Comparison of ENCODE assay signal across 8 cellular contexts in the genomic region with DNA sequence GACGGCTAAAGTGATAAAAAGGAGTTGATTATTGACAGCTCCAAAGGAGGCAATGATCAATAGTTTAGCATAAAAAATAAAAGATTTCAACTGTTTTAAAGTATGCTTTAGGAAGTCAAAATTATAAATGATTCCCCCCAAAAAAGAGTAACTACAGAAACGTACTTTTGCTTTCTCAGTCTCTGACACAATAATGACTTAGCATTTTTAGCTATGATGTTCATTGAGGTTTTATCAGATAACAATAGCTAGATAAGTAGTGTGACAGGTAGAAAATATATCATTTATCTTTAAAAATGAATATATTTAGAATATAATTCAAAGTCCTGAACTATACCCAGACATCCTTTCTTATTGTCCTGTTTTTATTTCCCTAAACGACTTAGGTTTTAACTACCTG.
"Had no signal": no experiment of that assay in that cellular context is flagged by ENCODE, and none has a peak within 500 bp of the region (broad histone marks: within the 10 kb centered on the region; RNA-seq: fewer than 3 reads in every experiment).

No MANE protein-coding gene starts in this region.

- DNase-seq: GDM1, GF-D8 had no signal

- FAIRE-seq: G401.6, GM12878, GM12891, GM12892, GM18507, GM19239 had no signal

- ATAC-seq: GM12878 had no signal

- H3K4me3 ChIP-seq: GM12878 had no signal
